12 cellular contexts compared by ENCODE assay signal in the genomic region with DNA sequence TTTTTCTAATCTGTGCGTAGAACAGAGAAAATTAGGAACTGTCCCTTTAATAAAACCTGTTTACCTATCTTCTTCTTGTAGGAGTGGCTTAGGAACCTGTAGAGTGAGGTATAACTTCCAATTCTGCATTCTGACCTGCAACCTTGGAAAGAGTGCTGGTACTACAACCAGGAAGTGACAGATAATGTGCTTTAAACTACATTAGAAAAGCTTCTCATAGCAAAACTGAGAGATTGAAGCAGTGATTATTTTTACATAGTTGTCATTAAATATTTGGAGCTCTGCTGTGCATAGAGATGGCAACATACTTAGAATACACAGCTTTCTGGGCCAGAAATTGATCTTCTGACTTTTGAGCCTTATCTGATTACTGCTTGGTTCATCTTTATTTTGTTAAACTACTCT. TPM values are rescaled to one million over a fixed set of nuclear protein-coding genes. Genes with fewer than 3 reads are reported as not detected.
DNase-seq lines count a peak whose midpoint lies in the region; ATAC-seq, FAIRE-seq and TF ChIP-seq lines count a peak whose summit lies in the region.
"Had no signal": no experiment of that assay in that cellular context is flagged by ENCODE, and none has a peak within 500 bp of the region (broad histone marks: within the 10 kb centered on the region; RNA-seq: fewer than 3 reads in every experiment).

No MANE protein-coding gene starts in this region.

- H3K4me2 ChIP-seq in HepG2 (ENCODE audit: low read depth, low read length) = no peak overlapping the region

- TF ChIP-seq CTCF in liver (IDR thresholded peaks at IDR 0.05; ENCODE audit: low read depth, low read length, missing input control) (no peak), HepG2 (CRISPR knock-in tag; IDR thresholded peaks at IDR 0.05) (no peak), left lung (IDR thresholded peaks at IDR 0.05) (no peak), left ventricle myocardium inferior (IDR thresholded peaks at IDR 0.05; ENCODE audit: borderline replicate concordance) (no peak)

- WGBS in liver = 12% methylated on average over 1 of the region's 1 CpG
- 39% methylated on average over 1 of the region's 1 CpG for WGBS in HepG2 (ENCODE audit: low lambda C conversion rate)

- no peak for TF ChIP-seq POLR2A in HepG2 (IDR thresholded peaks at IDR 0.05; ENCODE audit: insufficient read depth in 1 of 2, low read depth in 2 of 2, low read length in 2 of 2)

- H3K9ac ChIP-seq in liver (ENCODE audit: low read depth in 1 of 2, low read length in 2 of 2) = peak overlapping the region; percentile 64 to 81
- no peak overlapping the region for H3K9ac ChIP-seq in HepG2 (ENCODE audit: insufficient read depth, low read depth, low read length)

- no peak for DNase-seq in HepG2 (ENCODE audit: low spot score)
- no peak for DNase-seq in T-cell
- DNase-seq in left lung = no peak
- no peak for DNase-seq in left ventricle myocardium inferior
- no peak for DNase-seq in NK-92 (lab: John Stamatoyannopoulos, UW; ENCODE audit: unreplicated experiment)
- no peak for DNase-seq in inferior parietal cortex (ENCODE audit: extremely low spot score)
- DNase-seq: activated CD4-positive, alpha-beta T cell treated with anti-CD3 and anti-CD28 coated beads, Interleukin-2, amount 50 U/mL, for 48 hours; brain microvascular endothelial cell; C1 segment of cervical spinal cord; H7 had no signal

- H3K36me3 Mint-ChIP-seq in T-cell = no peaks in the 10 kb centered on the region

- no peak overlapping the region for H2AFZ ChIP-seq in HepG2 (ENCODE audit: low read length)

- H3K79me2 ChIP-seq in HepG2 (ENCODE audit: insufficient read depth, low read length) = no peaks in the 10 kb centered on the region

- H3K4me1 ChIP-seq in liver (ENCODE audit: control insufficient read depth in 4 of 4, insufficient read depth in 4 of 4, low read length in 3 of 4) (peaks cover 0 to 13% (median 3%) of the 10 kb centered on the region in 4 donors), HepG2 (ENCODE audit: insufficient read depth, low read length) (peaks cover 9% of the 10 kb centered on the region; the same call in 1 of the 2 replicates), left lung (peaks cover 0 to 7% of the 10 kb centered on the region in 2 donors), left ventricle myocardium inferior (no peaks in the 10 kb centered on the region)

- no peaks in the 10 kb centered on the region for H3K9me3 Mint-ChIP-seq in T-cell

- in situ Hi-C loops in HepG2 (cut with HindIII; ENCODE audit: extremely low pct_ligation_motif_present, low pct_unique_long_range_greater_than_20kb) = no loop called here

- H3K27ac Mint-ChIP-seq in T-cell = no peak overlapping the region

- H3K27ac ChIP-seq in liver (ENCODE audit: low read depth in 1 of 2, low read length in 2 of 2) (peak overlapping the region; percentile 74 to 78), HepG2 (ENCODE audit: extremely low read length, insufficient read depth, low read length) (no peak overlapping the region), left lung (peak overlapping the region in 1 of 2 donors; percentile 42), left ventricle myocardium inferior (replicated peaks) (no peak overlapping the region)
- H3K27ac ChIP-seq: brain microvascular endothelial cell had no signal

- no peaks in the 10 kb centered on the region for H3K27me3 Mint-ChIP-seq in T-cell

- CTCF ChIA-PET in HepG2 (lab: Yijun Ruan, JAX; ENCODE audit: low intra/inter-chr PET ratio, low total read pairs) = no interaction called here
- CTCF ChIA-PET in T-cell (lab: Charles Lee) = interaction anchor here (0.7 to 1.1 kb wide), 3 partner anchors 16 to 398 kb away, joined by 3 read pairs; no protein-coding TSS in a partner anchor

- no peak for FAIRE-seq in HepG2 (lab: Jason Lieb, UNC)

- H3K27me3 ChIP-seq in liver (ENCODE audit: control insufficient read depth in 4 of 4, insufficient read depth in 4 of 4, low read length in 3 of 4) (no peaks in the 10 kb centered on the region), HepG2 (ENCODE audit: control insufficient read depth in 1 of 2, insufficient read depth in 2 of 2, low read length in 2 of 2) (no peaks in the 10 kb centered on the region), left lung (no peaks in the 10 kb centered on the region), left ventricle myocardium inferior (ENCODE audit: low read depth) (no peaks in the 10 kb centered on the region)
- H3K27me3 ChIP-seq: brain microvascular endothelial cell had no signal

- no peaks in the 10 kb centered on the region for H4K20me1 ChIP-seq in HepG2 (ENCODE audit: insufficient read depth, low read length)

- H3K36me3 ChIP-seq in liver (ENCODE audit: control insufficient read depth in 4 of 4, insufficient read depth in 3 of 4, low read depth in 1 of 4, low read length in 3 of 4) = no peaks in the 10 kb centered on the region
- no peaks in the 10 kb centered on the region for H3K36me3 ChIP-seq in HepG2 (replicated peaks in 1 of 2; ENCODE audit: control insufficient read depth in 1 of 2, insufficient read depth in 2 of 2, low read length in 2 of 2)
- no peaks in the 10 kb centered on the region for H3K36me3 ChIP-seq in left lung
- H3K36me3 ChIP-seq in left ventricle myocardium inferior = no peaks in the 10 kb centered on the region
- H3K36me3 ChIP-seq: brain microvascular endothelial cell had no signal

- H3K4me1 Mint-ChIP-seq in T-cell = peaks cover 7 to 9% (median 8%) of the 10 kb centered on the region in 3 donors

- TF ChIP-seq EP300 in HepG2 (IDR thresholded peaks at IDR 0.05; ENCODE audit: low read depth in 2 of 2, low read length in 2 of 2) (no peak), HepG2 (CRISPR knock-in tag; IDR thresholded peaks at IDR 0.05; ENCODE audit: borderline replicate concordance) (no peak)

- BruUV-seq in HepG2 (replicated peaks; lab: Mats Ljungman, UMichigan) = no TSS peak

- intact Hi-C loops in HepG2 (cut with micrococcal nuclease; ENCODE audit: unreplicated experiment) = no loop called here
- intact Hi-C loops in left lung (cut with DNase I) = no loop called here
- intact Hi-C loops in left ventricle myocardium inferior (cut with micrococcal nuclease) = no loop called here

- ATAC-seq in HepG2 (no peak), T-cell (replicated peaks in 1 of 4) (peak in 1 of 4 experiments; percentile 38), left lung (peak; percentile 97), GM21825 (IDR thresholded peaks at IDR 0.05; ENCODE audit: unreplicated experiment) (no peak)

- H3K4me3 ChIP-seq in liver (ENCODE audit: low read depth in 1 of 3, low read length in 3 of 3) (peak overlapping the region; percentile 40 to 57 (median 50)), HepG2 (replicated peaks in 1 of 3; ENCODE audit: insufficient read depth in 1 of 3, low read depth in 2 of 3, low read length in 3 of 3) (no peak overlapping the region), left lung (peak overlapping the region; percentile 13 to 23), left ventricle myocardium inferior (no peak overlapping the region)

- POLR2A ChIA-PET in HepG2 (lab: Yijun Ruan, JAX) = interaction anchor here (0.5 kb wide), 1 partner anchor 214 kb away, joined by 4 read pairs; no protein-coding TSS in a partner anchor
- POLR2A ChIA-PET in T-cell (lab: Charles Lee) = no interaction called here

- peak in 1 of 2 donors; percentile 31 for TF ChIP-seq RAD21 in liver (IDR thresholded peaks at IDR 0.05)
- TF ChIP-seq RAD21 in HepG2 (CRISPR knock-in tag; IDR thresholded peaks at IDR 0.05) = no peak

- H3K4me3 Mint-ChIP-seq in T-cell = peak overlapping the region in 2 of 3 donors; percentile 17 to 22

- H3K9me3 ChIP-seq in liver (ENCODE audit: control insufficient read depth in 4 of 4, low read length in 3 of 4) (no peaks in the 10 kb centered on the region), HepG2 (ENCODE audit: low read length) (no peaks in the 10 kb centered on the region), left lung (no peaks in the 10 kb centered on the region), left ventricle myocardium inferior (replicated peaks) (no peaks in the 10 kb centered on the region)

RNA-seq across cellular contexts. Expression of a gene that starts 50.4 kb away (rescaled TPM):
- total RNA-seq in liver (10 to 100 TPM in 1 of 2 donors, 1 to 10 TPM in 1; 2.3 to 16.2 TPM), HepG2 (2016; rRNA removed; fragmentation: Illumina TruSeq; extraction: Trizol) (7.8 and 8.8 TPM in 2 replicates), T-cell (1 to 10 TPM; 4.4 to 7.2 (median 5.4) TPM), left lung (10 to 100 TPM; 10.9 to 11.2 TPM), left ventricle myocardium inferior (2.7 TPM)
- polyA plus RNA-seq in liver (1 to 10 TPM; 2.5 to 5.7 TPM), HepG2 (2011; rRNA removed) (1.4 and 1.6 TPM in 2 replicates)
- total RNA-seq in HepG2 (2016; cell fraction: cytosol; rRNA removed; fragmentation: Illumina TruSeq; extraction: Trizol; ENCODE audit: low read depth) = 0.91 and 1.4 TPM in 2 replicates
- 6.3 and 8.0 TPM in 2 replicates for total RNA-seq in HepG2 (2016; cell fraction: insoluble cytoplasmic fraction; rRNA removed; fragmentation: Illumina TruSeq; extraction: Trizol)
- 4.1 and 4.7 TPM in 2 replicates for total RNA-seq in HepG2 (2016; cell fraction: membrane; rRNA removed; fragmentation: Illumina TruSeq; extraction: Trizol)
- 13.6 and 13.7 TPM in 2 replicates for total RNA-seq in HepG2 (2016; cell fraction: nucleus; rRNA removed; fragmentation: Illumina TruSeq; extraction: Trizol)
- 0.72 and 0.83 TPM in 2 replicates for polyA plus RNA-seq in HepG2 (2011; cell fraction: cytosol; rRNA removed)
- 2.6 and 3.0 TPM in 2 replicates for polyA plus RNA-seq in HepG2 (2011; cell fraction: nucleus; rRNA removed)
- polyA plus RNA-seq in HepG2 (2012) = 0.62 and 0.65 TPM in 2 replicates
- 0.82 and 0.84 TPM in 2 replicates for polyA plus RNA-seq in HepG2 (2016; cell fraction: cytosol; fragmentation: Illumina TruSeq; extraction: Trizol; ENCODE audit: low read depth)
- polyA plus RNA-seq in HepG2 (2016; cell fraction: insoluble cytoplasmic fraction; fragmentation: Illumina TruSeq; extraction: Trizol; ENCODE audit: low read depth) = 4.4 and 5.0 TPM in 2 replicates
- polyA plus RNA-seq in HepG2 (2016; cell fraction: membrane; fragmentation: Illumina TruSeq; extraction: Trizol; ENCODE audit: low read depth) = 2.4 and 2.9 TPM in 2 replicates
- 11.1 and 12.6 TPM in 2 replicates for polyA plus RNA-seq in HepG2 (2016; cell fraction: nucleus; fragmentation: Illumina TruSeq; extraction: Trizol; ENCODE audit: insufficient read depth, low read depth)
- 2.9 and 22.9 TPM in 2 replicates for polyA minus RNA-seq in HepG2 (2011; rRNA and poly(A)+ RNA removed; ENCODE audit: low replicate concordance)
- 0.79 and 0.88 TPM in 2 replicates for polyA minus RNA-seq in HepG2 (2011; cell fraction: cytosol; rRNA and poly(A)+ RNA removed)
- 3.9 and 6.2 TPM in 2 replicates for polyA minus RNA-seq in HepG2 (2011; cell fraction: nucleus; rRNA and poly(A)+ RNA removed)

RNA-seq across cellular contexts. Expression of a gene that starts 58.8 kb away (rescaled TPM):
- total RNA-seq in liver (10 to 100 TPM in 1 of 2 donors, 1 to 10 TPM in 1; 2.3 to 17.0 TPM), HepG2 (2016; rRNA removed; fragmentation: Illumina TruSeq; extraction: Trizol) (not detected in 2 replicates), T-cell (1 to 10 TPM in 4 of 5 donors, under 1 TPM in 1; 0.43 to 2.7 (median 1.4) TPM), left lung (1 to 10 TPM; 4.5 to 5.6 TPM), left ventricle myocardium inferior (2.0 TPM)
- polyA plus RNA-seq in liver (1 to 10 TPM; 4.6 to 7.9 TPM), HepG2 (2011; rRNA removed) (0.45 and 1.0 TPM in 2 replicates)
- not detected in 2 replicates for total RNA-seq in HepG2 (2016; cell fraction: cytosol; rRNA removed; fragmentation: Illumina TruSeq; extraction: Trizol; ENCODE audit: low read depth)
- 0.27 and 0.30 TPM in 2 replicates for total RNA-seq in HepG2 (2016; cell fraction: insoluble cytoplasmic fraction; rRNA removed; fragmentation: Illumina TruSeq; extraction: Trizol)
- not detected in 2 replicates for total RNA-seq in HepG2 (2016; cell fraction: membrane; rRNA removed; fragmentation: Illumina TruSeq; extraction: Trizol)
- not detected in 2 replicates for total RNA-seq in HepG2 (2016; cell fraction: nucleus; rRNA removed; fragmentation: Illumina TruSeq; extraction: Trizol)
- polyA plus RNA-seq in HepG2 (2011; cell fraction: cytosol; rRNA removed) = 0.03 and 0.06 TPM in 2 replicates
- polyA plus RNA-seq in HepG2 (2011; cell fraction: nucleus; rRNA removed) = 0.63 and 1.2 TPM in 2 replicates
- polyA plus RNA-seq in HepG2 (2012) = 0.16 and 0.31 TPM in 2 replicates
- not detected in 2 replicates for polyA plus RNA-seq in HepG2 (2016; cell fraction: cytosol; fragmentation: Illumina TruSeq; extraction: Trizol; ENCODE audit: low read depth)
- not detected in 2 replicates for polyA plus RNA-seq in HepG2 (2016; cell fraction: insoluble cytoplasmic fraction; fragmentation: Illumina TruSeq; extraction: Trizol; ENCODE audit: low read depth)
- polyA plus RNA-seq in HepG2 (2016; cell fraction: membrane; fragmentation: Illumina TruSeq; extraction: Trizol; ENCODE audit: low read depth) = not detected in 2 replicates
- polyA plus RNA-seq in HepG2 (2016; cell fraction: nucleus; fragmentation: Illumina TruSeq; extraction: Trizol; ENCODE audit: insufficient read depth, low read depth) = 0.12 TPM in 1 of 2 replicates, not detected in the other
- 0.51 TPM in 1 of 2 replicates, not detected in the other for polyA minus RNA-seq in HepG2 (2011; rRNA and poly(A)+ RNA removed; ENCODE audit: low replicate concordance)
- not detected in 2 replicates for polyA minus RNA-seq in HepG2 (2011; cell fraction: cytosol; rRNA and poly(A)+ RNA removed)
- polyA minus RNA-seq in HepG2 (2011; cell fraction: nucleus; rRNA and poly(A)+ RNA removed) = 1.5 and 3.5 TPM in 2 replicates

Comparison
In these comparisons a context has a peak if more than half of its experiments do, and no peak if none do; other contexts are left out.
1. H3K27ac ChIP-seq: peak in liver (2 of 2); none in HepG2 (single experiment) and left ventricle myocardium inferior (single experiment).
2. H3K4me3 ChIP-seq: peak in liver (3 of 3) and left lung (2 of 2); none in HepG2 (0 of 3) and left ventricle myocardium inferior (single experiment).